10 cellular contexts compared by ENCODE assay signal in genomic region chr22:30159561-30160353, GRCh38.
A peak's percentile ranks its signal among the peaks of the same experiment; 100 is the strongest.
DNase-seq lines count a peak whose midpoint lies in the region; ATAC-seq, FAIRE-seq and TF ChIP-seq lines count a peak whose summit lies in the region.
"Had no signal": no experiment of that assay in that cellular context is flagged by ENCODE, and none has a peak within 500 bp of the region (broad histone marks: within the 10 kb centered on the region; RNA-seq: fewer than 3 reads in every experiment).

No MANE protein-coding gene starts in this region.

- no peak overlapping the region for H3K4me3 ChIP-seq in keratinocyte (ENCODE audit: control insufficient read depth in 2 of 3, extremely low read depth in 1 of 3, insufficient read depth in 2 of 3, low read depth in 1 of 3, low read length in 3 of 3)

- DNase-seq in left cardiac atrium: peak; percentile 33
- no peak for DNase-seq in cardiac septum (ENCODE audit: low spot score)
- DNase-seq in keratinocyte (ENCODE audit: low read depth, low spot score): peak; percentile 4
- no peak for DNase-seq in NCI-H345 (lab: John Stamatoyannopoulos, UW)
- no peak for DNase-seq in NAMALWA (ENCODE audit: low spot score)
- no peak for DNase-seq in HTR-8/SVneo (ENCODE audit: insufficient read length, low spot score)
- DNase-seq: left colon, NCI-H510A had no signal

- no peaks in the 10 kb centered on the region for H3K79me2 ChIP-seq in keratinocyte (ENCODE audit: control insufficient read depth, insufficient read depth, low read length)

- peaks cover 30% of the 10 kb centered on the region for H3K4me1 Mint-ChIP-seq in activated naive CD8-positive, alpha-beta T cell (ENCODE audit: low read depth)

- dilution Hi-C loops in keratinocyte (cut with MboI; ENCODE audit: extremely low pct_ligation_motif_present, low sequenced_read_pairs): no loop called here

- H3K9me1 ChIP-seq in keratinocyte (ENCODE audit: control insufficient read depth, extremely low read depth, insufficient read depth, low read length): no peaks in the 10 kb centered on the region

- no peak overlapping the region for H3K27ac ChIP-seq in keratinocyte (ENCODE audit: control insufficient read depth, insufficient read depth, low read length)

- no peaks in the 10 kb centered on the region for H3K9me3 Mint-ChIP-seq in activated naive CD8-positive, alpha-beta T cell (ENCODE audit: low read depth)

- H4K20me1 ChIP-seq in keratinocyte (ENCODE audit: control insufficient read depth, extremely low read depth, insufficient read depth, low read length): no peaks in the 10 kb centered on the region

- no peak for TF ChIP-seq CTCF in keratinocyte (optimal IDR thresholded peaks at IDR 0.05 in 1 of 3, IDR thresholded peaks at IDR 0.05 in 1 of 3, conservative IDR thresholded peaks at IDR 0.05 in 1 of 3; ENCODE audit: extremely low read depth in 1 of 3, insufficient read depth in 2 of 3, low read length in 3 of 3)

- no peaks in the 10 kb centered on the region for H3K9me3 ChIP-seq in keratinocyte (ENCODE audit: control insufficient read depth, low read depth, low read length)

- peak overlapping the region; percentile 87 for H3K27ac Mint-ChIP-seq in activated naive CD8-positive, alpha-beta T cell

- peaks cover 3% of the 10 kb centered on the region for H3K27me3 ChIP-seq in keratinocyte (ENCODE audit: control insufficient read depth, extremely low read depth, insufficient read depth, low read length)

- H3K4me1 ChIP-seq in keratinocyte (ENCODE audit: control insufficient read depth, extremely low read depth, insufficient read depth, low read length): no peaks in the 10 kb centered on the region

- H3K4me2 ChIP-seq in keratinocyte (ENCODE audit: control insufficient read depth, extremely low read depth, insufficient read depth, low read depth, low read length): no peak overlapping the region

- H2AFZ ChIP-seq in keratinocyte (ENCODE audit: control insufficient read depth, low read length): no peak overlapping the region

- H3K36me3 ChIP-seq in keratinocyte (ENCODE audit: control insufficient read depth in 2 of 2, extremely low read depth in 1 of 2, insufficient read depth in 2 of 2, low read length in 2 of 2): no peaks in the 10 kb centered on the region

- no peaks in the 10 kb centered on the region for H3K36me3 Mint-ChIP-seq in activated naive CD8-positive, alpha-beta T cell

- H3K27me3 Mint-ChIP-seq in activated naive CD8-positive, alpha-beta T cell: peaks cover 3% of the 10 kb centered on the region

- H3K4me3 Mint-ChIP-seq in activated naive CD8-positive, alpha-beta T cell: peak overlapping the region; percentile 0

- no peak overlapping the region for H3K9ac ChIP-seq in keratinocyte (ENCODE audit: control insufficient read depth, extremely low read depth, insufficient read depth, low read length)

- FAIRE-seq in keratinocyte (lab: Jason Lieb, UNC): peak; percentile 85
- no peak for FAIRE-seq in HTR-8/SVneo (lab: Jason Lieb, UNC)

- intact Hi-C loops in left cardiac atrium (cut with DNase I): no loop called here
- intact Hi-C loops in cardiac septum (cut with DNase I): no loop called here

- ATAC-seq in left cardiac atrium (peak; percentile 5 to 89), HG03571 (IDR thresholded peaks at IDR 0.05; ENCODE audit: unreplicated experiment) (no peak)
- ATAC-seq: left colon had no signal

Comparison
In these comparisons a context has a peak if more than half of its experiments do, and no peak if none do; other contexts are left out.
1. DNase-seq: peak in left cardiac atrium (single experiment) and keratinocyte (single experiment); none in cardiac septum (single experiment), NCI-H345 (single experiment), NAMALWA (single experiment) and HTR-8/SVneo (single experiment).